Comparison of ENCODE assay signal across 17 cellular contexts in the genomic region with DNA sequence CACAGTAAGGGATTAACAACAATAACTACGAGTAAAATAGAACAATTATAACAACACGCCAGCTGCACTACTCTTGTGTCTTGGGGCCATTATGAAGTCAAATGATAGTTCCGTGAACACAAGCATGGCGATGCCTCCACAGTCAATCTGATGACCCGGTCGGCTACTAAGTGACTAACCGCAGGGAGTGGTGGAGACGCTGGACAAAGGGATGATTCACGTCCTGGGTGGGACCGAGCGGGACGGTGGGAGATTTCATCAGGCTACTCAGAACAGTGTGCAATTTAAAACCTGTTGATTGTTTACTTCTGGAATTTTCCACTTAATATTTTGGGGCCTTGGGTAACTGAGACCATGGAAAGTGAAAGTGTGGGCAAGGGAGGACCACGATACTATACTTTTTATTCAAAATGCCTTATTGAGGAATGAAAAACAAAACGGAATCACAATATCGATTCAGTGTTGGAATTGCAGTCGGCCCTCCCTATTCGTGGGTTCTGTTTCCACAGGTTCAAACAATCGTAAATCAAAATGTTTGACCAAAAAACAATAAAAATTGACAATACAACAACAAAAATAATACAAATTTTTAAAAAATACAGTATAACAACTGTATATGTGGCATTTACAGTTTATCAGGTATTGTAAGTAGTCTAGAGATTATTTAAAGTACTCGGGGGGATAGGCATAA.
A peak's percentile ranks its signal among the peaks of the same experiment; 100 is the strongest.
DNase-seq lines count a peak whose midpoint lies in the region; ATAC-seq and TF ChIP-seq lines count a peak whose summit lies in the region.
"Had no signal": no experiment of that assay in that cellular context is flagged by ENCODE, and none has a peak within 500 bp of the region (broad histone marks: within the 10 kb centered on the region; RNA-seq: fewer than 3 reads in every experiment).

No MANE protein-coding gene starts in this region.

- H3K9me2 ChIP-seq in PC-3 (replicated peaks; ENCODE audit: low read length), result no peaks in the 10 kb centered on the region

- no peak for TF ChIP-seq CTCF in PC-3 (conservative IDR thresholded peaks at IDR 0.05; ENCODE audit: low read depth, low read length)
- no peak for TF ChIP-seq CTCF in brain microvascular endothelial cell (IDR thresholded peaks at IDR 0.05; ENCODE audit: low read depth, low read length, missing control alignments)
- no peak for TF ChIP-seq CTCF in nephron progenitor cell (IDR thresholded peaks at IDR 0.05)

- no peaks in the 10 kb centered on the region for H3K79me2 ChIP-seq in PC-3 (ENCODE audit: low read length)

- peaks cover 32% of the 10 kb centered on the region for H3K4me1 ChIP-seq in PC-3 (ENCODE audit: insufficient read depth, low read length)

- H3K36me3 Mint-ChIP-seq in nephron progenitor cell (ENCODE audit: low read depth), result peaks cover 11% of the 10 kb centered on the region

- CTCF ChIA-PET in PC-3 (lab: Charles Lee), result no interaction called here

- ATAC-seq in PC-3 (peak; percentile 92), Right ventricle myocardium superior (ENCODE audit: poor library complexity) (no peak), GM21619 (IDR thresholded peaks at IDR 0.05; ENCODE audit: unreplicated experiment) (no peak), HG02885 (IDR thresholded peaks at IDR 0.05; ENCODE audit: poor library complexity, unreplicated experiment) (no peak)

- peak overlapping the region; percentile 32 for H2AFZ ChIP-seq in PC-3 (ENCODE audit: low read length)

- H3K27me3 Mint-ChIP-seq in nephron progenitor cell (ENCODE audit: low read depth, poor library complexity), result peaks cover 8% of the 10 kb centered on the region

- DNase-seq in H4 (ENCODE audit: low spot score), result peak; percentile 80
- DNase-seq in PC-3, result peak; percentile 95
- DNase-seq in brain microvascular endothelial cell, result peak; percentile 86
- DNase-seq in nephron progenitor cell, result no peak
- no peak for DNase-seq in ACHN
- DNase-seq in Right ventricle myocardium superior, result no peak
- DNase-seq: activated CD4-positive, alpha-beta T cell treated with anti-CD3 and anti-CD28 coated beads for 48 hours; activated CD8-positive, alpha-beta memory T cell treated with anti-CD3 and anti-CD28 coated beads, Interleukin-2, amount 50 U/mL, for 48 hours; activated naive CD4-positive, alpha-beta T cell treated with Interleukin-2 at 50 U/mL for 16 hours; hippocampal formation; NCI-H187; NCI-H446 treated with DMSO at 0.1 percent for 48 hours; ovary; stimulated activated CD4-positive, alpha-beta T cell treated with anti-CD3 and anti-CD28 coated beads, Interleukin-4, amount 100 ng/mL, for 4 hours had no signal

- peaks cover 11% of the 10 kb centered on the region for H3K9me3 Mint-ChIP-seq in nephron progenitor cell

- H3K27ac Mint-ChIP-seq in nephron progenitor cell, result peak overlapping the region; percentile 27

- H4K20me1 ChIP-seq in PC-3 (ENCODE audit: low read length), result no peaks in the 10 kb centered on the region

- H3K4me3 ChIP-seq in PC-3 (ENCODE audit: low read length) (no peak overlapping the region), brain microvascular endothelial cell (ENCODE audit: low read depth, low read length) (no peak overlapping the region)
- H3K4me3 ChIP-seq: ovary had no signal

- H3K9ac ChIP-seq in PC-3 (ENCODE audit: low read length), result peak overlapping the region; percentile 67
- H3K9ac ChIP-seq: KMS-11 had no signal

- TSS peak; percentile 95 for BruUV-seq in PC-3 (replicated peaks; lab: Mats Ljungman, UMichigan)

- H3K9me3 ChIP-seq in PC-3 (ENCODE audit: low read length), result no peaks in the 10 kb centered on the region
- H3K9me3 ChIP-seq: ovary had no signal

- peak overlapping the region; percentile 86 for H3K27ac ChIP-seq in PC-3 (ENCODE audit: low read length)
- H3K27ac ChIP-seq in brain microvascular endothelial cell, result peak overlapping the region; percentile 55
- H3K27ac ChIP-seq: KMS-11, ovary had no signal

- in situ Hi-C loops in brain microvascular endothelial cell (cut with HindIII; ENCODE audit: low pct_ligation_motif_present, low sequenced_read_pairs), result no loop called here
- in situ Hi-C loops in ACHN (cut with HindIII; ENCODE audit: low pct_ligation_motif_present, low pct_unique_long_range_greater_than_20kb, low sequenced_read_pairs), result no loop called here

- H3K4me3 Mint-ChIP-seq in nephron progenitor cell, result no peak overlapping the region

- POLR2A ChIA-PET in PC-3 (lab: Charles Lee; ENCODE audit: unreplicated experiment), result interaction anchor here (0.6 kb wide), 2 partner anchors 166 to 876 kb away, joined by 4 to 5 read pairs; no protein-coding TSS in a partner anchor

- no peaks in the 10 kb centered on the region for H3K36me3 ChIP-seq in PC-3 (ENCODE audit: low read depth, low read length)
- H3K36me3 ChIP-seq in brain microvascular endothelial cell (replicated peaks), result no peaks in the 10 kb centered on the region
- H3K36me3 ChIP-seq: ovary had no signal

- H3F3A ChIP-seq in PC-3 (ENCODE audit: low read length, unreplicated experiment), result no peaks in the 10 kb centered on the region

- H3K4me1 Mint-ChIP-seq in nephron progenitor cell, result peaks cover 27% of the 10 kb centered on the region

- intact Hi-C loops in PC-3 (cut with micrococcal nuclease) (no loop called here), Right ventricle myocardium superior (cut with DNase I) (no loop called here)

- no peaks in the 10 kb centered on the region for H3K27me3 ChIP-seq in PC-3 (ENCODE audit: low read length)
- no peaks in the 10 kb centered on the region for H3K27me3 ChIP-seq in brain microvascular endothelial cell (replicated peaks)
- H3K27me3 ChIP-seq: ovary had no signal

- peak overlapping the region; percentile 51; the same call in 1 of the 2 replicates for H3K4me2 ChIP-seq in PC-3 (ENCODE audit: low read length)
- H3K4me2 ChIP-seq: KMS-11 had no signal

Comparison
In these comparisons a context has a peak if more than half of its experiments do, and no peak if none do; other contexts are left out.
1. DNase-seq: peak in H4 (single experiment), PC-3 (single experiment) and brain microvascular endothelial cell (single experiment); none in nephron progenitor cell (single experiment), ACHN (single experiment) and Right ventricle myocardium superior (single experiment).